In genomic region chr1:231124746-231125145, GRCh38 we compare ENCODE assay signal across 13 cellular contexts. TPM values are rescaled to one million over a fixed set of nuclear protein-coding genes. Genes with fewer than 3 reads are reported as not detected.
A peak's percentile ranks its signal among the peaks of the same experiment; 100 is the strongest.
DNase-seq lines count a peak whose midpoint lies in the region; TF ChIP-seq lines count a peak whose summit lies in the region.
"Had no signal": no experiment of that assay in that cellular context is flagged by ENCODE, and none has a peak within 500 bp of the region (broad histone marks: within the 10 kb centered on the region; RNA-seq: fewer than 3 reads in every experiment).

No MANE protein-coding gene starts in this region.

- TF ChIP-seq CTCF in osteocyte (IDR thresholded peaks at IDR 0.05) = no peak

- H3K36me3 Mint-ChIP-seq in osteocyte (ENCODE audit: unreplicated experiment) = no peaks in the 10 kb centered on the region

- no peak overlapping the region for H3K4me3 Mint-ChIP-seq in osteocyte (ENCODE audit: unreplicated experiment)
- H3K4me3 Mint-ChIP-seq: B cell; CD4-positive, alpha-beta T cell had no signal

- no peaks in the 10 kb centered on the region for H3K27me3 ChIP-seq in layer of hippocampus (ENCODE audit: control insufficient read depth, insufficient read depth, low read length)

- DNase-seq in osteocyte (ENCODE audit: extremely low spot score, unreplicated experiment) (peak; percentile 65), DMS79 (lab: John Stamatoyannopoulos, UW) (no peak), dedifferentiated amniotic fluid mesenchymal stem cell (ENCODE audit: extremely low spot score) (no peak), iPS-NIHi7 (ENCODE audit: extremely low spot score) (no peak), NCI-H2081 treated with DMSO at 0.1 percent for 48 hours (lab: John Stamatoyannopoulos, UW) (no peak)
- DNase-seq: CD4-positive, alpha-beta T cell; NCI-H1417 treated with DMSO at 0.1 percent for 48 hours; NCI-H2029; NCI-H748 treated with DMSO at 0.1 percent for 48 hours had no signal

- H3K4me1 Mint-ChIP-seq in osteocyte (ENCODE audit: unreplicated experiment) = peaks cover 28% of the 10 kb centered on the region
- H3K4me1 Mint-ChIP-seq: B cell had no signal

- H3K27me3 Mint-ChIP-seq in osteocyte (ENCODE audit: unreplicated experiment) = no peaks in the 10 kb centered on the region

- no peak overlapping the region for H3K27ac Mint-ChIP-seq in osteocyte (ENCODE audit: unreplicated experiment)
- H3K27ac Mint-ChIP-seq: B cell; CD4-positive, alpha-beta T cell had no signal

- H3K9me3 Mint-ChIP-seq in osteocyte (ENCODE audit: unreplicated experiment) = no peaks in the 10 kb centered on the region
- H3K9me3 Mint-ChIP-seq: CD4-positive, alpha-beta T cell had no signal

- H3K27ac ChIP-seq in cingulate gyrus (ENCODE audit: low read depth, low read length) (peak overlapping the region; percentile 47), layer of hippocampus (ENCODE audit: low read depth, low read length) (peak overlapping the region; percentile 24)
- H3K27ac ChIP-seq: HL-60 had no signal

RNA-seq across cellular contexts. Expression of gene TRIM67, which starts 37.1 kb away (rescaled TPM):
- 0.32 and 0.39 TPM in 2 replicates for total RNA-seq in osteocyte
- total RNA-seq: B cell; CD4-positive, alpha-beta T cell had no signal
